Comparison of ENCODE assay signal across 1 cellular context in genomic region chr11:32334822-32335221, GRCh38.
TF ChIP-seq lines count a peak whose summit lies in the region.

No MANE protein-coding gene starts in this region.

TF ChIP-seq in H1, 55 proteins besides CTCF, POLR2A, EP300 and RAD21 (continued from another document):
- TF ChIP-seq ATF2 (IDR thresholded peaks at IDR 0.05; ENCODE audit: low read length) (no peak), MAX (IDR thresholded peaks at IDR 0.05) (peak; percentile 98), TAF1 (IDR thresholded peaks at IDR 0.05; ENCODE audit: low read depth, low read length) (no peak), EGR1 (IDR thresholded peaks at IDR 0.05; ENCODE audit: borderline replicate concordance, low read depth, low read length) (no peak), TCF12 (IDR thresholded peaks at IDR 0.05; ENCODE audit: low read depth, low read length) (no peak), CBX5 (IDR thresholded peaks at IDR 0.05; ENCODE audit: low read depth, low read length) (no peak), CTBP2 (IDR thresholded peaks at IDR 0.05; ENCODE audit: borderline replicate concordance, insufficient read depth, insufficient read length, low read length) (no peak), HDAC6 (IDR thresholded peaks at IDR 0.05; ENCODE audit: low read depth, low read length) (no peak), BRCA1 (IDR thresholded peaks at IDR 0.05; ENCODE audit: low read depth, low read length) (no peak), KDM1A (IDR thresholded peaks at IDR 0.05; ENCODE audit: borderline replicate concordance, low read length) (peak; percentile 64), JUND (IDR thresholded peaks at IDR 0.05; ENCODE audit: low read length) (0 out of 2 replicates have a peak, but pooled peaks have one; percentile 12), E2F6 (IDR thresholded peaks at IDR 0.05) (peak; percentile 92), TBP (IDR thresholded peaks at IDR 0.05; ENCODE audit: low read depth, low read length) (0 out of 2 replicates have a peak, but pooled peaks have one; percentile 31), USF2 (IDR thresholded peaks at IDR 0.05; ENCODE audit: low read length) (peak; percentile 60; the same call in 1 of the 2 replicates), CHD2 (IDR thresholded peaks at IDR 0.05; ENCODE audit: low read length) (no peak), KDM5A (IDR thresholded peaks at IDR 0.05; ENCODE audit: low read length) (no peak), ASH2L (IDR thresholded peaks at IDR 0.05; ENCODE audit: low read length) (no peak), SRF (IDR thresholded peaks at IDR 0.05; ENCODE audit: low read depth, low read length) (no peak), CREB1 (IDR thresholded peaks at IDR 0.05) (peak; percentile 66), TEAD4 (IDR thresholded peaks at IDR 0.05; ENCODE audit: low read depth, low read length) (no peak), CEBPB (IDR thresholded peaks at IDR 0.05; ENCODE audit: low read depth, low read length) (0 out of 2 replicates have a peak, but pooled peaks have one; percentile 22)
